Comparison of ENCODE assay signal across 13 cellular contexts in the genomic region with DNA sequence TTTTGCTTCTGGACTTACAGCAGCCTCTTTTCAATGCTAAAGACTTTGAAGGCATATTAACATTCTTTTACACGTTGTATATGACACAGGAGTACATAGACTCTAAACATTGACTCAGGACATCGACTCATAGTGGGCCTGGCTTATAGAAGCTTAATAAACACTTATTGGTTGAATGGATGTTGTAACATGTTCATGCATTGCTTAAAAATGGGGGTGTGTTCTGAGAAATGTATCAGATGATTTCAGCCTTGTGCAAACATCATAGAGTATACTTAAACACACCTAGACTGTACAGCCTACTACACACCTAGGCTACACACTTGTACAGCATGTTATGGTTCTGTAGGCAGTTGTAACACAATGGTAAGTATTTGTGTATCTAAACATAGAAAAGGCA. TPM values are rescaled to one million over a fixed set of nuclear protein-coding genes. Genes with fewer than 3 reads are reported as not detected.
DNase-seq lines count a peak whose midpoint lies in the region; ATAC-seq and TF ChIP-seq lines count a peak whose summit lies in the region.
"Had no signal": no experiment of that assay in that cellular context is flagged by ENCODE, and none has a peak within 500 bp of the region (broad histone marks: within the 10 kb centered on the region; RNA-seq: fewer than 3 reads in every experiment).

No MANE protein-coding gene starts in this region.

- no peak overlapping the region for H4K5ac ChIP-seq in H9 (ENCODE audit: insufficient read length, low read depth, low read length)

- H3K4me1 Mint-ChIP-seq in activated CD8-positive, alpha-beta memory T cell treated with anti-CD3 and anti-CD28 coated beads, Interleukin-2, amount 10 ng/mL, durations not matched to agents 7 days and 5 days: peaks cover 6% of the 10 kb centered on the region
- H3K4me1 Mint-ChIP-seq in H9: peaks cover 7 to 16% of the 10 kb centered on the region in 2 experiments
- H3K4me1 Mint-ChIP-seq in effector memory CD8-positive, alpha-beta T cell (ENCODE audit: low read depth in 2 of 2): peaks cover 9 to 44% of the 10 kb centered on the region in 2 donors

- H3K14ac ChIP-seq in H9 (ENCODE audit: insufficient read depth, low read length): no peak overlapping the region

- H4K91ac ChIP-seq in H9 (ENCODE audit: insufficient read length, low read depth, low read length): no peak overlapping the region

- no peak overlapping the region for H3K4me3 ChIP-seq in brain microvascular endothelial cell (ENCODE audit: low read depth, low read length)
- H3K4me3 ChIP-seq: testis had no signal

- DNase-seq in AG08396 (ENCODE audit: low spot score) (peak; percentile 50), HS-27A (ENCODE audit: low read depth) (peak; percentile 19), brain microvascular endothelial cell (peak; percentile 63), kidney tubule cell (ENCODE audit: low spot score) (peak; percentile 68), mucosa of gallbladder (ENCODE audit: low spot score) (no peak), H9 (no peak)
- DNase-seq in activated CD8-positive, alpha-beta memory T cell treated with anti-CD3 and anti-CD28 coated beads, Interleukin-2, amount 10 ng/mL, durations not matched to agents 7 days and 5 days: no peak
- no peak for DNase-seq in effector memory CD8-positive, alpha-beta T cell
- DNase-seq: anterior cingulate cortex, NCI-H1105, testis had no signal

- H2BK20ac ChIP-seq in H9 (ENCODE audit: low read depth, low read length, poor library complexity, severe bottlenecking): no peak overlapping the region

- H2BK120ac ChIP-seq in H9 (ENCODE audit: low read depth, low read length, poor library complexity, severe bottlenecking): no peak overlapping the region

- H3K56ac ChIP-seq in H9 (ENCODE audit: insufficient read length, low read depth, low read length): no peak overlapping the region

- H2BK12ac ChIP-seq in H9 (ENCODE audit: insufficient read length, low read depth, low read length): no peak overlapping the region

- no peaks in the 10 kb centered on the region for H3K27me3 ChIP-seq in brain microvascular endothelial cell (replicated peaks)
- H3K27me3 ChIP-seq in H9 (ENCODE audit: insufficient read depth, low read length): no peaks in the 10 kb centered on the region
- H3K27me3 ChIP-seq: testis had no signal

- H3K4me3 Mint-ChIP-seq in activated CD8-positive, alpha-beta memory T cell treated with anti-CD3 and anti-CD28 coated beads, Interleukin-2, amount 10 ng/mL, durations not matched to agents 7 days and 5 days: no peak overlapping the region
- H3K4me3 Mint-ChIP-seq in H9: no peak overlapping the region
- no peak overlapping the region for H3K4me3 Mint-ChIP-seq in effector memory CD8-positive, alpha-beta T cell

- H3K4me1 ChIP-seq in H9 (ENCODE audit: insufficient read depth, low read length): peaks cover under 1% of the 10 kb centered on the region; the same call in 1 of the 2 replicates
- H3K4me1 ChIP-seq: testis had no signal

- H2AK5ac ChIP-seq in H9 (ENCODE audit: insufficient read length, low read length): no peak overlapping the region

- in situ Hi-C loops in brain microvascular endothelial cell (cut with HindIII; ENCODE audit: low pct_ligation_motif_present, low sequenced_read_pairs): no loop called here

- H3K18ac ChIP-seq in H9 (ENCODE audit: insufficient read length, low read depth, low read length): no peak overlapping the region

- H3T11ph ChIP-seq in H9 (ENCODE audit: low read length): no peak overlapping the region

- no peak overlapping the region for H4K8ac ChIP-seq in H9 (replicated peaks; ENCODE audit: insufficient read length, low read depth, low read length)

- no peak for TF ChIP-seq CTCF in brain microvascular endothelial cell (IDR thresholded peaks at IDR 0.05; ENCODE audit: low read depth, low read length, missing control alignments)
- no peak for TF ChIP-seq CTCF in H9 (conservative IDR thresholded peaks at IDR 0.05)

- no peak overlapping the region for H3K27ac Mint-ChIP-seq in activated CD8-positive, alpha-beta memory T cell treated with anti-CD3 and anti-CD28 coated beads, Interleukin-2, amount 10 ng/mL, durations not matched to agents 7 days and 5 days
- H3K27ac Mint-ChIP-seq in H9: 0 out of 7 replicates have a peak overlapping the region, but pooled peaks of 1 of the 3 experiments have one; percentile 4
- peak overlapping the region in 1 of 2 donors; percentile 41 for H3K27ac Mint-ChIP-seq in effector memory CD8-positive, alpha-beta T cell
- H3K27ac Mint-ChIP-seq: progenitor cell of endocrine pancreas had no signal

- H3K23ac ChIP-seq in H9 (ENCODE audit: insufficient read length, low read depth, low read length): no peak overlapping the region

- peaks cover 17% of the 10 kb centered on the region for H3K36me3 Mint-ChIP-seq in activated CD8-positive, alpha-beta memory T cell treated with anti-CD3 and anti-CD28 coated beads, Interleukin-2, amount 10 ng/mL, durations not matched to agents 7 days and 5 days
- peaks cover 2 to 5% (median 2%) of the 10 kb centered on the region in 3 experiments; a peak in 5 of 7 replicates for H3K36me3 Mint-ChIP-seq in H9 (ENCODE audit: insufficient read depth in 1 of 3, low read depth in 3 of 3)
- H3K36me3 Mint-ChIP-seq in effector memory CD8-positive, alpha-beta T cell (ENCODE audit: insufficient read depth): peaks cover 43% of the 10 kb centered on the region

- H3K79me1 ChIP-seq in H9 (ENCODE audit: insufficient read depth, low read depth, low read length, poor library complexity, severe bottlenecking): peaks cover 4% of the 10 kb centered on the region

- H2BK15ac ChIP-seq in H9 (ENCODE audit: low read depth, low read length): no peak overlapping the region

- no peak overlapping the region for H2AFZ ChIP-seq in H9 (ENCODE audit: low read length)

- no CpG with 5 or more reads among the region's 2 CpGs for WGBS in H9 (ENCODE audit: extremely low coverage, insufficient read length, low lambda C conversion rate)

- H3K9ac ChIP-seq in H9 (ENCODE audit: extremely low read depth, insufficient read length, low read length): no peak overlapping the region

- no peak overlapping the region for H2BK5ac ChIP-seq in H9 (ENCODE audit: insufficient read length, low read length)

- no peaks in the 10 kb centered on the region for H3K27me3 Mint-ChIP-seq in activated CD8-positive, alpha-beta memory T cell treated with anti-CD3 and anti-CD28 coated beads, Interleukin-2, amount 10 ng/mL, durations not matched to agents 7 days and 5 days
- no peaks in the 10 kb centered on the region for H3K27me3 Mint-ChIP-seq in H9 (ENCODE audit: low read depth)
- no peaks in the 10 kb centered on the region for H3K27me3 Mint-ChIP-seq in effector memory CD8-positive, alpha-beta T cell
- H3K27me3 Mint-ChIP-seq: progenitor cell of endocrine pancreas had no signal

- CTCF ChIA-PET in activated CD8-positive, alpha-beta memory T cell treated with anti-CD3 and anti-CD28 coated beads, Interleukin-2, amount 10 ng/mL, durations not matched to agents 7 days and 5 days (lab: Charles Lee): no interaction called here

- no peak overlapping the region for H3K4me2 ChIP-seq in H9 (ENCODE audit: insufficient read depth, insufficient read length, low read length)

- no peaks in the 10 kb centered on the region for H3K23me2 ChIP-seq in H9 (ENCODE audit: insufficient read length, low read depth, low read length, poor library complexity, severe bottlenecking)

- H3K27ac ChIP-seq in brain microvascular endothelial cell: peak overlapping the region; percentile 35
- no peak overlapping the region for H3K27ac ChIP-seq in H9 (ENCODE audit: insufficient read length, low read depth, low read length)
- H3K27ac ChIP-seq: testis had no signal

- no peaks in the 10 kb centered on the region; the same call in 1 of the 2 replicates for H3K79me2 ChIP-seq in H9 (ENCODE audit: insufficient read depth, low read length)

- H3K9me3 ChIP-seq in H9 (ENCODE audit: control insufficient read depth, low read depth, low read length): no peaks in the 10 kb centered on the region
- H3K9me3 ChIP-seq: testis had no signal

- no peaks in the 10 kb centered on the region for H3K36me3 ChIP-seq in brain microvascular endothelial cell (replicated peaks)

- H4K20me1 ChIP-seq in H9 (ENCODE audit: control insufficient read depth, insufficient read depth, insufficient read length): no peaks in the 10 kb centered on the region

- no peak overlapping the region for H3K4ac ChIP-seq in H9 (ENCODE audit: low read depth, low read length)

- H3K9me3 Mint-ChIP-seq in activated CD8-positive, alpha-beta memory T cell treated with anti-CD3 and anti-CD28 coated beads, Interleukin-2, amount 10 ng/mL, durations not matched to agents 7 days and 5 days (ENCODE audit: low read depth): no peaks in the 10 kb centered on the region
- no peaks in the 10 kb centered on the region for H3K9me3 Mint-ChIP-seq in H9
- H3K9me3 Mint-ChIP-seq in effector memory CD8-positive, alpha-beta T cell: no peaks in the 10 kb centered on the region

- no peak for ATAC-seq in activated CD8-positive, alpha-beta memory T cell treated with anti-CD3 and anti-CD28 coated beads, Interleukin-2, amount 10 ng/mL, durations not matched to agents 7 days and 5 days
- ATAC-seq in effector memory CD8-positive, alpha-beta T cell (replicated peaks): no peak
- ATAC-seq: left lobe of liver had no signal

RNA-seq across cellular contexts. Expression of gene TTC17, which starts 17.9 kb away (rescaled TPM):
- total RNA-seq in mucosa of gallbladder: 72.3 TPM
- 10 to 100 TPM; 55.7 to 91.9 TPM for total RNA-seq in activated CD8-positive, alpha-beta memory T cell treated with anti-CD3 and anti-CD28 coated beads, Interleukin-2, amount 10 ng/mL, durations not matched to agents 7 days and 5 days
- total RNA-seq in H9 (2021): 65.6 and 68.5 TPM in 2 replicates

Comparison
In these comparisons a context has a peak if more than half of its experiments do, and no peak if none do; other contexts are left out.
1. DNase-seq: peak in AG08396 (single experiment), HS-27A (single experiment), brain microvascular endothelial cell (single experiment) and kidney tubule cell (single experiment); none in mucosa of gallbladder (single experiment), activated CD8-positive, alpha-beta memory T cell treated with anti-CD3 and anti-CD28 coated beads, Interleukin-2, amount 10 ng/mL, durations not matched to agents 7 days and 5 days (single experiment), H9 (single experiment) and effector memory CD8-positive, alpha-beta T cell (0 of 3).